Comparison of ENCODE assay signal across 8 cellular contexts in genomic region chr13:27425918-27426630, GRCh38. TPM values are rescaled to one million over a fixed set of nuclear protein-coding genes. Genes with fewer than 3 reads are reported as not detected.
DNase-seq lines count a peak whose midpoint lies in the region; ATAC-seq and TF ChIP-seq lines count a peak whose summit lies in the region.

No MANE protein-coding gene starts in this region.

- peak overlapping the region; percentile 79 for H3K4me3 ChIP-seq in iPS-20b (ENCODE audit: low read length)
- peak overlapping the region; percentile 72 to 97 (median 88) for H3K4me3 ChIP-seq in spleen

- H3K4me1 Mint-ChIP-seq in brain = peaks cover 38% of the 10 kb centered on the region

- 4 to 10% (median 5%) methylated on average over 17 of the region's 17 CpGs for WGBS in spleen, 5 donors

- peak overlapping the region; percentile 52; the same call in 1 of the 2 replicates for H3K9ac ChIP-seq in iPS-20b (ENCODE audit: low read depth, low read length)

- peaks cover 12% of the 10 kb centered on the region; the same call in 1 of the 2 replicates for H3K27me3 ChIP-seq in iPS-20b (ENCODE audit: insufficient read depth, low read length)
- H3K27me3 ChIP-seq in spleen (replicated peaks in 1 of 7) = no peaks in the 10 kb centered on the region

- H3K9me3 Mint-ChIP-seq in brain = no peaks in the 10 kb centered on the region

- H3K27ac Mint-ChIP-seq in brain = peak overlapping the region; percentile 37 to 93 (median 84)

- H3K27ac ChIP-seq in iPS-20b (ENCODE audit: low read length) (no peak overlapping the region), spleen (peak overlapping the region; percentile 89 to 97 (median 92))

- H3K9me3 ChIP-seq in iPS-20b (ENCODE audit: insufficient read depth, low read depth, low read length) (no peaks in the 10 kb centered on the region), spleen (no peaks in the 10 kb centered on the region)

- H3K4me1 ChIP-seq in iPS-20b (ENCODE audit: insufficient read depth, low read length) = peaks cover 11% of the 10 kb centered on the region
- peaks cover 14 to 71% (median 49%) of the 10 kb centered on the region in 6 donors for H3K4me1 ChIP-seq in spleen

- H3K36me3 ChIP-seq in iPS-20b (ENCODE audit: insufficient read depth, low read depth, low read length) = peaks cover 42% of the 10 kb centered on the region
- peaks cover 6 to 42% (median 32%) of the 10 kb centered on the region in 6 donors for H3K36me3 ChIP-seq in spleen

- TF ChIP-seq CTCF in GM10266 (IDR thresholded peaks at IDR 0.05; ENCODE audit: control insufficient read depth, insufficient read depth, low read depth, missing control alignments) = peak; percentile 47
- peak; percentile 38 to 48 for TF ChIP-seq CTCF in brain (conservative IDR thresholded peaks at IDR 0.05)
- TF ChIP-seq CTCF in spleen (IDR thresholded peaks at IDR 0.05 in 8 of 11, conservative IDR thresholded peaks at IDR 0.05 in 3 of 11) = peak; percentile 35 to 77 (median 64)

- peaks cover 36% of the 10 kb centered on the region for H3K36me3 Mint-ChIP-seq in brain

- no peak for TF ChIP-seq POLR2A in spleen (IDR thresholded peaks at IDR 0.05)

- ATAC-seq in HG02610 (IDR thresholded peaks at IDR 0.05; ENCODE audit: unreplicated experiment) = peak; percentile 56

- intact Hi-C loops in spleen (cut with DNase I; ENCODE audit: low total_unique reads) = no loop called here

- peak; percentile 58 for DNase-seq in GM10266 (ENCODE audit: extremely low spot score)
- DNase-seq in NCI-H1105 treated with DMSO at 0.1 percent for 48 hours (lab: John Stamatoyannopoulos, UW) = peak; percentile 12
- DNase-seq in T1000 (lab: John Stamatoyannopoulos, UW) = peak; percentile 25
- DNase-seq in spleen = peak; percentile 92
- no peak for DNase-seq in mesenteric fat pad (ENCODE audit: low spot score)

- H3K4me3 Mint-ChIP-seq in brain = peak overlapping the region; percentile 82 to 90 (median 84)

- no peaks in the 10 kb centered on the region for H3K27me3 Mint-ChIP-seq in brain

RNA-seq across cellular contexts. Expression of gene GTF3A, which starts 1.7 kb away (rescaled TPM):
- 116 TPM for polyA plus RNA-seq in brain (ENCODE audit: insufficient read depth, low read depth, low replicate concordance)
- 100 to 1,000 TPM in 6 of 7 donors, 10 to 100 TPM in 1; 90.7 to 149 (median 105) TPM for total RNA-seq in spleen
- polyA plus RNA-seq in spleen = 100 to 1,000 TPM; 230 to 275 (median 267) TPM
- 115 TPM for total RNA-seq in mesenteric fat pad

RNA-seq across cellular contexts. Expression of gene MTIF3, which starts 24.3 kb away (rescaled TPM):
- polyA plus RNA-seq in brain (ENCODE audit: insufficient read depth, low read depth, low replicate concordance) (28.0 TPM), spleen (10 to 100 TPM; 73.7 to 95.2 (median 79.6) TPM)
- total RNA-seq in spleen (10 to 100 TPM; 38.1 to 92.1 (median 46.8) TPM), mesenteric fat pad (55.1 TPM)
